In the genomic region with DNA sequence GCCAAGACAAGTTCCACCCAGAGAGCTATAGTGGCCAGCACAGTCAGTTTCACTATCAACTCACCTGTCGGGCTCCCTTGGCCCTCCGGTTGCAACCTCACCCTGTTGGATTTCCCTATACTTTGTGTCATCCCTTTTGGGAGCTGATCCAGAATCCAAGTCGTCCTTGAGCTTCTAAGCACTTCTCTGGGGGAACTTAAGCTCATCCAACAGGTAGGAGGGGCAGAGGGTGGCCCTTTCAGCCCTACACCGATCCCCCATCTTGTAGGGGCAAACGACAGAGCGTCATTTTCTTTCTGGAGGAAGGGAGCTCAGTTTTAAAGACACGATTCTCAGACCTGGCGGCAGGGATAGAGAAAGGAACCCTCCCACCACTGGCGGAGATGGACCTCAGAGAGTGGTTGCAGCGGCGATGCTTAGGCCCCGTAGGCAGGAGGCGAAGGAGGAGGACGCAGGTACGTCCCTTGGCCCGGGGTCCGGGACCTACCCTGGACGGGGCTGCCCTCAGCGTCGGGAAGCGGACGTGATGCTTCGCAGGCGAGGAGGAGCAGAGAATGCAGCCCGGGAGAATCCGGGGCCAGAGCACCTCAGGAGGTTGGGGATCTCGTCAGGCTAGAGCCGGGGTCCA, we compare ENCODE assay signal across 8 cellular contexts. TPM values are rescaled to one million over a fixed set of nuclear protein-coding genes. Genes with fewer than 3 reads are reported as not detected.
DNase-seq lines count a peak whose midpoint lies in the region; ATAC-seq and TF ChIP-seq lines count a peak whose summit lies in the region.

No MANE protein-coding gene starts in this region.

- H3K9me3 Mint-ChIP-seq in nephron = peaks cover 4% of the 10 kb centered on the region

- H3K4me3 Mint-ChIP-seq in nephron = peak overlapping the region; percentile 95 to 99 (median 99)

- no peaks in the 10 kb centered on the region for H3K27me3 Mint-ChIP-seq in nephron (ENCODE audit: low read depth)

- peak overlapping the region; percentile 94 to 98 (median 97) for H3K27ac Mint-ChIP-seq in nephron

- DNase-seq in Right ventricle myocardium inferior (ENCODE audit: missing footprints) (no peak), cardiac septum (ENCODE audit: low spot score) (no peak), T-helper 2 cell (peak in 3 of 5 experiments; percentile 9 to 37 (median 9)), NCI-H1436 treated with DMSO at 0.1 percent for 48 hours (lab: John Stamatoyannopoulos, UW) (no peak), GOT3 (lab: John Stamatoyannopoulos, UW) (no peak)

- no peak for TF ChIP-seq CTCF in nephron (IDR thresholded peaks at IDR 0.05; ENCODE audit: unreplicated experiment in 3 of 3)

- H3K36me3 Mint-ChIP-seq in nephron (ENCODE audit: low read depth) = peaks cover 9% of the 10 kb centered on the region

- peak; percentile 5 for ATAC-seq in Right ventricle myocardium inferior
- ATAC-seq in HG03064 (IDR thresholded peaks at IDR 0.05; ENCODE audit: low read depth, unreplicated experiment) = peak; percentile 35
- ATAC-seq in esophagus mucosa = peak; percentile 48

- intact Hi-C loops in Right ventricle myocardium inferior (cut with DNase I) = loop anchor here (1.0 kb wide), 1 partner anchor 16 kb away; a partner anchor contains a TSS
- intact Hi-C loops in cardiac septum (cut with DNase I) = loop anchor here (1.0 kb wide), 1 partner anchor 16 kb away; a partner anchor contains a TSS

- peaks cover 18% of the 10 kb centered on the region for H3K4me1 Mint-ChIP-seq in nephron

RNA-seq across cellular contexts. Expression of a gene that starts 0.5 kb away (rescaled TPM):
- total RNA-seq in Right ventricle myocardium inferior = 51.5 TPM
- total RNA-seq in cardiac septum = 51.8 TPM
- 23.2 TPM for total RNA-seq in esophagus mucosa

RNA-seq across cellular contexts. Expression of a gene that starts 15.8 kb away (rescaled TPM):
- total RNA-seq in Right ventricle myocardium inferior = 16.6 TPM
- 15.7 TPM for total RNA-seq in cardiac septum
- total RNA-seq in esophagus mucosa = 15.5 TPM

RNA-seq across cellular contexts. Expression of a gene that starts 47.1 kb away (rescaled TPM):
- 84.4 TPM for total RNA-seq in Right ventricle myocardium inferior
- total RNA-seq in cardiac septum = 47.1 TPM
- 26.6 TPM for total RNA-seq in esophagus mucosa

RNA-seq across cellular contexts. Expression of a gene that starts 47.3 kb away (rescaled TPM):
- total RNA-seq in Right ventricle myocardium inferior (6.4 TPM), cardiac septum (7.4 TPM), esophagus mucosa (54.4 TPM)

RNA-seq across cellular contexts. Expression of a gene that starts 58.4 kb away (rescaled TPM):
- total RNA-seq in Right ventricle myocardium inferior (17.4 TPM), cardiac septum (18.0 TPM), esophagus mucosa (42.6 TPM)

Comparison
In these comparisons a context has a peak if more than half of its experiments do, and no peak if none do; other contexts are left out.
1. DNase-seq: peak in T-helper 2 cell (3 of 5); none in Right ventricle myocardium inferior (single experiment), cardiac septum (single experiment), NCI-H1436 treated with DMSO at 0.1 percent for 48 hours (single experiment) and GOT3 (single experiment).
2. Peak in every context shown above with its lines, with median percentiles within 50 percentile points of each other: ATAC-seq.